Comparison of ENCODE assay signal across 1 cellular context in genomic region chr1:183633676-183634343, GRCh38.
TF ChIP-seq lines count a peak whose summit lies in the region.

No MANE protein-coding gene starts in this region.

TF ChIP-seq in H1, 55 proteins besides CTCF, POLR2A, EP300 and RAD21 (continued from another document):
- TF ChIP-seq TBP (IDR thresholded peaks at IDR 0.05; ENCODE audit: low read depth, low read length) (0 out of 2 replicates have a peak, but pooled peaks have one; percentile 31), CBX8 (IDR thresholded peaks at IDR 0.05; ENCODE audit: borderline replicate concordance, low read depth, low read length) (no peak), SP1 (IDR thresholded peaks at IDR 0.05; ENCODE audit: low read depth, low read length) (no peak), MAX (IDR thresholded peaks at IDR 0.05) (no peak), JUND (IDR thresholded peaks at IDR 0.05; ENCODE audit: low read length) (no peak), CTBP2 (IDR thresholded peaks at IDR 0.05; ENCODE audit: borderline replicate concordance, insufficient read depth, insufficient read length, low read length) (no peak), NANOG (IDR thresholded peaks at IDR 0.05; ENCODE audit: insufficient read depth, low read depth, low read length, poor library complexity, severe bottlenecking) (no peak), YY1 (IDR thresholded peaks at IDR 0.05; ENCODE audit: low read depth, low read length) (no peak), NRF1 (IDR thresholded peaks at IDR 0.05; ENCODE audit: low read depth, low read length) (no peak)
